Comparison of ENCODE assay signal across 1 cellular context in the genomic region with DNA sequence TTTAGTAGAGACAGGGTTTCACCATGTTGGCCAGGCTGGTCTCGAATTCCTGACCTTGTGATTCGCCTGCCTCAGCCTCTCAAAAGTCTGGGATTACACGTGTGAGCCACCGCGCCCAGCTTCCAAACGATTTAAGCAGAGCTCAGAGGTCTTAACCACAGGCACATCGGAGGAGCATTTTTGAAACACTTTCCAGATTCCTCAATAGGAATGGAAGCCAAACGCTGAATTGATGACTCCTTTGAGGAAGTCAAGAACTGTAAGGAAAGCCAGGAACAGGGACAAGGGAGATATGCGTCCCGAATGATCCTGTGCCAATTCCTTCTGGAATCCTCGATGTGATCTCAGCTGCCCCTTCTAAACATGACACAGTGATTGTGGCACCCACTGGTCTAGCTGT.
TF ChIP-seq lines count a peak whose summit lies in the region.

No MANE protein-coding gene starts in this region.

TF ChIP-seq in IMR-90, 13 proteins besides CTCF, POLR2A, EP300 and RAD21:
- TF ChIP-seq RCOR1 (IDR thresholded peaks at IDR 0.05; ENCODE audit: insufficient replicate concordance, low read length), result no peak
- TF ChIP-seq RFX5 (IDR thresholded peaks at IDR 0.05; ENCODE audit: low read depth, low read length), result no peak
- TF ChIP-seq, protein P1, sequence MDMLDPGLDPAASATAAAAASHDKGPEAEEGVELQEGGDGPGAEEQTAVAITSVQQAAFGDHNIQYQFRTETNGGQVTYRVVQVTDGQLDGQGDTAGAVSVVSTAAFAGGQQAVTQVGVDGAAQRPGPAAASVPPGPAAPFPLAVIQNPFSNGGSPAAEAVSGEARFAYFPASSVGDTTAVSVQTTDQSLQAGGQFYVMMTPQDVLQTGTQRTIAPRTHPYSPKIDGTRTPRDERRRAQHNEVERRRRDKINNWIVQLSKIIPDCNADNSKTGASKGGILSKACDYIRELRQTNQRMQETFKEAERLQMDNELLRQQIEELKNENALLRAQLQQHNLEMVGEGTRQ (IDR thresholded peaks at IDR 0.05; ENCODE audit: low read depth, low read length), result no peak
- TF ChIP-seq, protein P2, sequence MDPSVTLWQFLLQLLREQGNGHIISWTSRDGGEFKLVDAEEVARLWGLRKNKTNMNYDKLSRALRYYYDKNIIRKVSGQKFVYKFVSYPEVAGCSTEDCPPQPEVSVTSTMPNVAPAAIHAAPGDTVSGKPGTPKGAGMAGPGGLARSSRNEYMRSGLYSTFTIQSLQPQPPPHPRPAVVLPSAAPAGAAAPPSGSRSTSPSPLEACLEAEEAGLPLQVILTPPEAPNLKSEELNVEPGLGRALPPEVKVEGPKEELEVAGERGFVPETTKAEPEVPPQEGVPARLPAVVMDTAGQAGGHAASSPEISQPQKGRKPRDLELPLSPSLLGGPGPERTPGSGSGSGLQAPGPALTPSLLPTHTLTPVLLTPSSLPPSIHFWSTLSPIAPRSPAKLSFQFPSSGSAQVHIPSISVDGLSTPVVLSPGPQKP (IDR thresholded peaks at IDR 0.05; ENCODE audit: borderline replicate concordance, low read depth, low read length), result no peak
- TF ChIP-seq CEBPB (IDR thresholded peaks at IDR 0.05; ENCODE audit: low read depth, low read length), result no peak
- no peak for TF ChIP-seq FOS (IDR thresholded peaks at IDR 0.05; ENCODE audit: low read depth, low read length)
- TF ChIP-seq NFE2L2 (IDR thresholded peaks at IDR 0.05; ENCODE audit: low read depth, low read length), result no peak
- TF ChIP-seq SMC3 (IDR thresholded peaks at IDR 0.05; ENCODE audit: low read depth, low read length), result no peak
- TF ChIP-seq MAFK (IDR thresholded peaks at IDR 0.05; ENCODE audit: low read depth, low read length), result no peak
- TF ChIP-seq BHLHE40 (IDR thresholded peaks at IDR 0.05; ENCODE audit: low read depth, low read length), result no peak
- no peak for TF ChIP-seq MXI1 (IDR thresholded peaks at IDR 0.05; ENCODE audit: borderline replicate concordance, low read depth, low read length)
- TF ChIP-seq MAZ (IDR thresholded peaks at IDR 0.05; ENCODE audit: borderline replicate concordance, low read depth, low read length), result no peak
- no peak for TF ChIP-seq CHD1 (IDR thresholded peaks at IDR 0.05; ENCODE audit: low read depth, low read length)
